In genomic region chr5:72849546-72849945, GRCh38 we compare ENCODE assay signal across 8 cellular contexts. TPM values are rescaled to one million over a fixed set of nuclear protein-coding genes. Genes with fewer than 3 reads are reported as not detected.
DNase-seq lines count a peak whose midpoint lies in the region; ATAC-seq and TF ChIP-seq lines count a peak whose summit lies in the region.

No MANE protein-coding gene starts in this region.

- TF ChIP-seq CTCF in left ventricle myocardium inferior (IDR thresholded peaks at IDR 0.05; ENCODE audit: borderline replicate concordance) (no peak), uterus (IDR thresholded peaks at IDR 0.05) (no peak)

- ATAC-seq in left cardiac atrium (no peak), memory B cell (ENCODE audit: low read depth) (no peak), HG03196 (IDR thresholded peaks at IDR 0.05; ENCODE audit: unreplicated experiment) (no peak)

- peak overlapping the region; percentile 89 for H3K4me3 Mint-ChIP-seq in memory B cell

- H3K36me3 Mint-ChIP-seq in memory B cell: peaks cover 6% of the 10 kb centered on the region

- peaks cover 29% of the 10 kb centered on the region for H3K4me1 Mint-ChIP-seq in memory B cell

- intact Hi-C loops in left ventricle myocardium inferior (cut with micrococcal nuclease) (no loop called here), left cardiac atrium (cut with DNase I) (loop anchor here in 1 of 2 donors (2.0 to 10.0 kb wide), 2 partner anchors 33 to 245 kb away; partner anchors contain the start of gene TNPO1), uterus (cut with DNase I; ENCODE audit: low total_unique reads) (no loop called here)

- H3K27me3 Mint-ChIP-seq in memory B cell: no peaks in the 10 kb centered on the region

- H3K27ac Mint-ChIP-seq in memory B cell: peak overlapping the region; percentile 75

- H3K9me3 ChIP-seq in left ventricle myocardium inferior (replicated peaks) (no peaks in the 10 kb centered on the region), adipocyte (ENCODE audit: control insufficient read depth, low read length) (no peaks in the 10 kb centered on the region), uterus (no peaks in the 10 kb centered on the region)

- peaks cover 19% of the 10 kb centered on the region for H3K36me3 ChIP-seq in left ventricle myocardium inferior
- H3K36me3 ChIP-seq in adipocyte (ENCODE audit: control insufficient read depth, insufficient read depth, low read length, severe bottlenecking): peaks cover 15% of the 10 kb centered on the region
- no peaks in the 10 kb centered on the region for H3K36me3 ChIP-seq in uterus

- H3K9me3 Mint-ChIP-seq in memory B cell: no peaks in the 10 kb centered on the region

- H3K4me1 ChIP-seq in left ventricle myocardium inferior (peaks cover 87% of the 10 kb centered on the region), adipocyte (ENCODE audit: control insufficient read depth, insufficient read depth, low read length) (peaks cover 70% of the 10 kb centered on the region), uterus (peaks cover 3 to 9% of the 10 kb centered on the region in 2 donors)

- H3K4me3 ChIP-seq in left ventricle myocardium inferior: peak overlapping the region; percentile 87
- peak overlapping the region; percentile 98 for H3K4me3 ChIP-seq in adipocyte (ENCODE audit: low read length)
- peak overlapping the region; percentile 91 to 94 for H3K4me3 ChIP-seq in uterus

- TF ChIP-seq POLR2A in uterus (IDR thresholded peaks at IDR 0.05): no peak

- DNase-seq in left ventricle myocardium inferior (no peak), left cardiac atrium (no peak), adipocyte (ENCODE audit: low read depth) (peak; percentile 52), memory B cell (ENCODE audit: low spot score in 2 of 2) (no peak), uterus (no peak)
- no peak for DNase-seq in activated CD4-positive, alpha-beta T cell treated with anti-CD3 and anti-CD28 coated beads, Interleukin-2, amount 50 U/mL, for 4 hours
- DNase-seq in effector CD8-positive, alpha-beta T cell (lab: John Stamatoyannopoulos, UW): no peak

- H3K27ac ChIP-seq in left ventricle myocardium inferior (replicated peaks) (peak overlapping the region; percentile 98), uterus (peak overlapping the region in 1 of 2 donors; percentile 81)

- peak overlapping the region; percentile 96 for H3K9ac ChIP-seq in adipocyte (ENCODE audit: low read length)

- H3K27me3 ChIP-seq in left ventricle myocardium inferior (ENCODE audit: low read depth): no peaks in the 10 kb centered on the region
- no peaks in the 10 kb centered on the region for H3K27me3 ChIP-seq in adipocyte (replicated peaks; ENCODE audit: control insufficient read depth, insufficient read depth, low read length)
- H3K27me3 ChIP-seq in uterus: no peaks in the 10 kb centered on the region

RNA-seq across cellular contexts. Expression of gene TNPO1, which starts 33.1 kb away (rescaled TPM):
- total RNA-seq in left ventricle myocardium inferior: 69.8 TPM
- 10 to 100 TPM; 64.2 to 71.5 TPM for total RNA-seq in left cardiac atrium
- total RNA-seq in uterus: 100 to 1,000 TPM in 3 of 4 donors, 10 to 100 TPM in 1; 78.2 to 209 (median 125) TPM
